8 cellular contexts compared by ENCODE assay signal in genomic region chr2:111897630-111897923, GRCh38. TPM values are rescaled to one million over a fixed set of nuclear protein-coding genes. Genes with fewer than 3 reads are reported as not detected.
DNase-seq lines count a peak whose midpoint lies in the region; ATAC-seq and TF ChIP-seq lines count a peak whose summit lies in the region.

No MANE protein-coding gene starts in this region.

- H3K36me3 ChIP-seq in GM06990 (ENCODE audit: control insufficient read depth, insufficient read depth, low read length) (no peaks in the 10 kb centered on the region), MM.1S (replicated peaks; ENCODE audit: insufficient read depth, low read length) (no peaks in the 10 kb centered on the region), parathyroid adenoma (ENCODE audit: control insufficient read depth, insufficient read depth, low read length) (no peaks in the 10 kb centered on the region)

- no peaks in the 10 kb centered on the region for H4K20me1 ChIP-seq in MM.1S (ENCODE audit: insufficient read depth, low read length)

- ATAC-seq in HG03520 (IDR thresholded peaks at IDR 0.05; ENCODE audit: unreplicated experiment) = no peak

- POLR2A ChIA-PET in GM10248 (lab: Yijun Ruan, JAX) = no interaction called here

- no peaks in the 10 kb centered on the region for H3K9me2 ChIP-seq in MM.1S (replicated peaks; ENCODE audit: insufficient read depth, low read length)

- H3K4me1 ChIP-seq in MM.1S (ENCODE audit: low read length) = peaks cover 13% of the 10 kb centered on the region
- peaks cover 8% of the 10 kb centered on the region for H3K4me1 ChIP-seq in parathyroid adenoma

- H3K9me3 ChIP-seq in MM.1S (replicated peaks; ENCODE audit: insufficient read depth, low read length) = no peaks in the 10 kb centered on the region
- no peaks in the 10 kb centered on the region for H3K9me3 ChIP-seq in parathyroid adenoma (ENCODE audit: control insufficient read depth, low read length)

- H3K4me3 Mint-ChIP-seq in endothelial cell (ENCODE audit: unreplicated experiment) = peak overlapping the region; percentile 83

- CTCF ChIA-PET in GM10248 (lab: Yijun Ruan, JAX) = interaction anchor here (1.5 to 4.0 kb wide), 2 partner anchors 10 to 150 kb away, joined by 4 to 19 read pairs; no protein-coding TSS in a partner anchor

- H3K27ac Mint-ChIP-seq in endothelial cell (ENCODE audit: unreplicated experiment) = no peak overlapping the region

- H3K36me3 Mint-ChIP-seq in endothelial cell (ENCODE audit: low read depth, unreplicated experiment) = no peaks in the 10 kb centered on the region

- peak overlapping the region; percentile 56; the same call in 1 of the 2 replicates for H3K9ac ChIP-seq in MM.1S (ENCODE audit: low read length)
- H3K9ac ChIP-seq in parathyroid adenoma = no peak overlapping the region

- H3K4me2 ChIP-seq in MM.1S (ENCODE audit: low read depth, low read length) = peak overlapping the region; percentile 75
- peak overlapping the region; percentile 63 for H3K4me2 ChIP-seq in parathyroid adenoma (ENCODE audit: low read length)

- peaks cover 2% of the 10 kb centered on the region for H3K27me3 Mint-ChIP-seq in endothelial cell (ENCODE audit: unreplicated experiment)

- no peaks in the 10 kb centered on the region for H3K9me3 Mint-ChIP-seq in endothelial cell (ENCODE audit: unreplicated experiment)

- DNase-seq in GM06990 (ENCODE audit: extremely low read depth, insufficient read length) (no peak), MM.1S (no peak), endothelial cell (ENCODE audit: low spot score) (no peak), GM10248 (ENCODE audit: extremely low spot score) (no peak), EL (no peak)
- no peak for DNase-seq in activated CD4-positive, alpha-beta T cell treated with anti-CD3 and anti-CD28 coated beads for 1 hour

- peaks cover 11% of the 10 kb centered on the region for H3K4me1 Mint-ChIP-seq in endothelial cell (ENCODE audit: unreplicated experiment)

- peak overlapping the region; percentile 44; the same call in 1 of the 2 replicates for H3K27ac ChIP-seq in MM.1S (ENCODE audit: low read length)
- peak overlapping the region; percentile 76 for H3K27ac ChIP-seq in parathyroid adenoma

- H3K27me3 ChIP-seq in GM06990 (replicated peaks; ENCODE audit: control insufficient read depth, insufficient read depth, low read length) (no peaks in the 10 kb centered on the region; the same call in 1 of the 2 replicates), MM.1S (replicated peaks; ENCODE audit: insufficient read depth, low read length) (no peaks in the 10 kb centered on the region), parathyroid adenoma (ENCODE audit: control insufficient read depth, insufficient read depth, low read length) (no peaks in the 10 kb centered on the region)

- H3F3A ChIP-seq in MM.1S (ENCODE audit: insufficient read depth, low read length) = peaks cover 20% of the 10 kb centered on the region

- peak overlapping the region; percentile 79 for H2AFZ ChIP-seq in MM.1S (ENCODE audit: low read length)
- peak overlapping the region; percentile 99 for H2AFZ ChIP-seq in parathyroid adenoma

- H3K79me2 ChIP-seq in MM.1S (ENCODE audit: low read length) (peaks cover 37% of the 10 kb centered on the region), parathyroid adenoma (peaks cover 3% of the 10 kb centered on the region)

- H3K4me3 ChIP-seq in GM06990 (replicated peaks; ENCODE audit: low read depth, low read length) (peak overlapping the region; percentile 59), MM.1S (ENCODE audit: low read length) (peak overlapping the region; percentile 94), parathyroid adenoma (ENCODE audit: low read depth, low read length) (peak overlapping the region; percentile 86)

- TF ChIP-seq CTCF in GM06990 (IDR thresholded peaks at IDR 0.05; ENCODE audit: insufficient read depth, low read length, poor library complexity, severe bottlenecking) = no peak
- TF ChIP-seq CTCF in MM.1S (IDR thresholded peaks at IDR 0.05; ENCODE audit: low read length) = no peak
- TF ChIP-seq CTCF in endothelial cell (IDR thresholded peaks at IDR 0.05; ENCODE audit: unreplicated experiment) = no peak
- TF ChIP-seq CTCF in parathyroid adenoma (IDR thresholded peaks at IDR 0.05) = no peak
- no peak for TF ChIP-seq CTCF in GM10248 (IDR thresholded peaks at IDR 0.05; ENCODE audit: control extremely low read depth, extremely low read depth, low read depth, missing control alignments)

RNA-seq across cellular contexts. Expression of gene MERTK, which starts 0.8 kb away (rescaled TPM):
- total RNA-seq in endothelial cell (ENCODE audit: unreplicated experiment) = 12.3 TPM

RNA-seq across cellular contexts. Expression of gene ANAPC1, which starts 13.6 kb away (rescaled TPM):
- total RNA-seq in endothelial cell (ENCODE audit: unreplicated experiment) = 44.3 TPM
